ENCODE assay signal across 22 cellular contexts in genomic region chr20:19120569-19120968, GRCh38.
DNase-seq lines count a peak whose midpoint lies in the region; ATAC-seq and TF ChIP-seq lines count a peak whose summit lies in the region.
"Had no signal": no experiment of that assay in that cellular context is flagged by ENCODE, and none has a peak within 500 bp of the region (broad histone marks: within the 10 kb centered on the region; RNA-seq: fewer than 3 reads in every experiment).

No MANE protein-coding gene starts in this region.

- H3K4me1 ChIP-seq in esophagus muscularis mucosa (peaks cover 0 to 3% (median 0%) of the 10 kb centered on the region in 4 donors), mucosa of rectum (ENCODE audit: control insufficient read depth in 2 of 2, insufficient read depth in 2 of 2, low read length in 2 of 2) (peaks cover 0 to 15% of the 10 kb centered on the region in 2 donors), uterus (peaks cover 0 to 4% of the 10 kb centered on the region in 2 donors)

- TF ChIP-seq EP300 in esophagus muscularis mucosa (IDR thresholded peaks at IDR 0.05), result no peak

- H3K36me3 ChIP-seq in esophagus muscularis mucosa (no peaks in the 10 kb centered on the region), mucosa of rectum (ENCODE audit: control insufficient read depth in 2 of 2, insufficient read depth in 2 of 2, low read length in 2 of 2) (no peaks in the 10 kb centered on the region), uterus (no peaks in the 10 kb centered on the region)

- H3K27me3 ChIP-seq in esophagus muscularis mucosa (no peaks in the 10 kb centered on the region), mucosa of rectum (ENCODE audit: control insufficient read depth in 2 of 2, insufficient read depth in 2 of 2, low read length in 2 of 2) (no peaks in the 10 kb centered on the region), uterus (no peaks in the 10 kb centered on the region)

- intact Hi-C loops in esophagus muscularis mucosa (cut with DNase I) (no loop called here), uterus (cut with DNase I; ENCODE audit: low total_unique reads) (no loop called here)

- H3K27ac ChIP-seq in esophagus muscularis mucosa (replicated peaks in 1 of 4) (no peak overlapping the region), mucosa of rectum (ENCODE audit: low read depth in 2 of 2, low read length in 2 of 2) (peak overlapping the region; percentile 32 to 41), uterus (peak overlapping the region; percentile 56 to 68)
- H3K27ac ChIP-seq: GM23248, HL-60, RWPE1 had no signal

- TF ChIP-seq CTCF in esophagus muscularis mucosa (IDR thresholded peaks at IDR 0.05), result no peak
- TF ChIP-seq CTCF in uterus (IDR thresholded peaks at IDR 0.05), result no peak

- no peak overlapping the region for H3K9ac ChIP-seq in mucosa of rectum (ENCODE audit: low read depth in 1 of 2, low read length in 2 of 2)
- H3K9ac ChIP-seq: GM23248 had no signal

- 52% methylated on average over 4 of the region's 4 CpGs for WGBS in esophagus muscularis mucosa

- no peaks in the 10 kb centered on the region for H3K9me3 ChIP-seq in esophagus muscularis mucosa
- H3K9me3 ChIP-seq in mucosa of rectum (ENCODE audit: control insufficient read depth in 2 of 2, low read length in 2 of 2), result no peaks in the 10 kb centered on the region
- H3K9me3 ChIP-seq in uterus, result no peaks in the 10 kb centered on the region

- H3K4me3 ChIP-seq in esophagus muscularis mucosa, result no peak overlapping the region
- H3K4me3 ChIP-seq in mucosa of rectum (ENCODE audit: low read length in 2 of 2), result no peak overlapping the region
- H3K4me3 ChIP-seq in uterus, result no peak overlapping the region
- H3K4me3 ChIP-seq: GM23248 had no signal

- ATAC-seq in GM18502 (IDR thresholded peaks at IDR 0.05; ENCODE audit: poor library complexity, unreplicated experiment) (no peak), HG02884 (IDR thresholded peaks at IDR 0.05; ENCODE audit: unreplicated experiment) (no peak)
- ATAC-seq: Panc1 had no signal

- TF ChIP-seq POLR2A in esophagus muscularis mucosa (IDR thresholded peaks at IDR 0.05; ENCODE audit: low read depth) (no peak), uterus (IDR thresholded peaks at IDR 0.05) (no peak)

- DNase-seq in HS-27A (ENCODE audit: low read depth), result peak; percentile 12
- peak; percentile 19 for DNase-seq in esophagus muscularis mucosa (ENCODE audit: extremely low spot score)
- DNase-seq in uterus, result peak in 1 of 2 donors; percentile 41
- DNase-seq in NCI-H446 (lab: John Stamatoyannopoulos, UW), result no peak
- no peak for DNase-seq in NCI-H1930 (lab: John Stamatoyannopoulos, UW)
- DNase-seq: CD8-positive, alpha-beta memory T cell; DMS 273 treated with DMSO at 0.1 percent for 48 hours; DMS79 treated with DMSO at 0.1 percent for 48 hours; GM23248; H9; HFFc6; NCI-H1092 treated with DMSO at 0.1 percent for 48 hours; NCI-H1436 treated with DMSO at 0.1 percent for 48 hours; NCI-H187 treated with DMSO at 0.1 percent for 48 hours; NCI-H526 treated with DMSO at 0.1 percent for 48 hours; SHP77 had no signal

Comparison
In these comparisons a context has a peak if more than half of its experiments do, and no peak if none do; other contexts are left out.
1. DNase-seq: peak in HS-27A (single experiment) and esophagus muscularis mucosa (single experiment); none in NCI-H446 (0 of 2) and NCI-H1930 (0 of 2).
2. H3K27ac ChIP-seq: peak in mucosa of rectum (2 of 2) and uterus (2 of 2); none in esophagus muscularis mucosa (0 of 4).